In the genomic region with DNA sequence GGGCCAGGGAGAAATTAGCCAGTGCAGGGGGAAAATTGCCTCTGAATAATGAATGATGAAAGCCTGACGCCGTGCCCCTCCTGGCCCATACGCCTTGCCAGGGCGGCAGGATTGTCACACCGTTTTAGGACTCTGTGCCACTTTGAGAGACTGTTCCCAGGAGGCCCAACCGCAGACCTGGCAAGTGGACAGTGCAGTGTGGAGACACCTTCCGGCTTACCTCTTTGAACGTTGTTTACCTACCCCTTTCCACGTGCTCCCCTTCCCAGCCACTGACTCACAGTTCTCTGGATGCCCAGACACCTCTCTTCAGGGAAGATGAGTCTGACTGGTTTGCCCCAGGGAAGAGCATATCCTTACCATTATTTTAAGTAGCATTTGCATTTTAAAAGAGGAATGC, we compare ENCODE assay signal across 25 cellular contexts.
A peak's percentile ranks its signal among the peaks of the same experiment; 100 is the strongest.
DNase-seq lines count a peak whose midpoint lies in the region; ATAC-seq and TF ChIP-seq lines count a peak whose summit lies in the region.
"Had no signal": no experiment of that assay in that cellular context is flagged by ENCODE, and none has a peak within 500 bp of the region (broad histone marks: within the 10 kb centered on the region; RNA-seq: fewer than 3 reads in every experiment).

No MANE protein-coding gene starts in this region.

- 41% methylated on average over 9 of the region's 9 CpGs for WGBS in prostate gland

- intact Hi-C loops in prostate gland (cut with DNase I) (no loop called here), dorsolateral prefrontal cortex (cut with DNase I) (no loop called here)

- no peaks in the 10 kb centered on the region for H3K27me3 ChIP-seq in prostate gland (replicated peaks; ENCODE audit: insufficient read depth)
- peaks cover 0 to 5% (median 0%) of the 10 kb centered on the region in 45 donors for H3K27me3 ChIP-seq in dorsolateral prefrontal cortex
- H3K27me3 ChIP-seq: neutrophil, upper lobe of left lung had no signal

- ATAC-seq in GM21786 (IDR thresholded peaks at IDR 0.05; ENCODE audit: unreplicated experiment) = no peak
- ATAC-seq: activated T-cell treated with anti-CD3 and anti-CD28 coated beads, Interleukin-2, amount 50 U/mL, for 72 hours; GM12878; psoas muscle; SK-N-SH treated with all-trans-retinoic acid at 6 μM for 48 hours had no signal

- H3K27ac ChIP-seq in prostate gland = no peak overlapping the region
- H3K27ac ChIP-seq in dorsolateral prefrontal cortex = no peak overlapping the region
- H3K27ac ChIP-seq: neutrophil, psoas muscle, upper lobe of left lung, VCaP had no signal

- no peaks in the 10 kb centered on the region for H3K36me3 ChIP-seq in prostate gland
- H3K36me3 ChIP-seq: neutrophil, upper lobe of left lung had no signal

- no peaks in the 10 kb centered on the region for H3K4me1 ChIP-seq in prostate gland (replicated peaks)
- H3K4me1 ChIP-seq: psoas muscle, upper lobe of left lung had no signal

- TF ChIP-seq CTCF in epithelial cell of esophagus (IDR thresholded peaks at IDR 0.05; ENCODE audit: insufficient read depth, low read depth, low read length, missing control alignments) (no peak), prostate gland (IDR thresholded peaks at IDR 0.05) (no peak), dorsolateral prefrontal cortex (IDR thresholded peaks at IDR 0.05 in 54 of 56, conservative IDR thresholded peaks at IDR 0.05 in 2 of 56; ENCODE audit: low read depth in 1 of 56, partially characterized antibody in 56 of 56) (no peak)

- H3K4me3 ChIP-seq in epithelial cell of esophagus (ENCODE audit: low read length) = no peak overlapping the region
- no peak overlapping the region for H3K4me3 ChIP-seq in prostate gland
- H3K4me3 ChIP-seq in dorsolateral prefrontal cortex = no peak overlapping the region
- H3K4me3 ChIP-seq: GM12878, lung, psoas muscle, upper lobe of left lung had no signal

- H3K9me3 ChIP-seq in prostate gland = no peaks in the 10 kb centered on the region
- H3K9me3 ChIP-seq: neutrophil, psoas muscle had no signal

- no peak for TF ChIP-seq POLR2A in prostate gland (IDR thresholded peaks at IDR 0.05)

- peak; percentile 34 for DNase-seq in ELF-1 (ENCODE audit: low read depth, low spot score)
- peak; percentile 5 for DNase-seq in NCI-H69 (lab: John Stamatoyannopoulos, UW)
- DNase-seq in epithelial cell of esophagus (ENCODE audit: low read depth) = peak; percentile 75
- peak; percentile 60 for DNase-seq in prostate gland (ENCODE audit: low spot score)
- DNase-seq in dorsolateral prefrontal cortex = no peak
- no peak for DNase-seq in RKO (ENCODE audit: low spot score)
- DNase-seq in stimulated activated CD4-positive, alpha-beta T cell treated with anti-CD3 and anti-CD28 coated beads, Interleukin-4, amount 100 ng/mL, for 24 hours = no peak
- DNase-seq: activated CD4-positive, alpha-beta T cell treated with anti-CD3 and anti-CD28 coated beads, Interleukin-2, amount 10 ng/mL, durations not matched to agents 7 days and 5 days; activated naive CD4-positive, alpha-beta T cell treated with anti-CD3 and anti-CD28 coated beads, Interleukin-2, amount 10 ng/mL, durations not matched to agents 7 days and 5 days; activated T-cell treated with anti-CD3 and anti-CD28 coated beads, Interleukin-2, amount 50 U/mL, for 72 hours; amniotic stem cell; CD4-positive, alpha-beta memory T cell; cortex of kidney; DND-41; NCI-H1092; NCI-H187 treated with DMSO at 0.1 percent for 48 hours; NK-92 treated with Interleukin-12 subunit alpha and Interleukin-12 subunit beta, amount 100 ng/mL, for 24 hours; psoas muscle had no signal

Comparison
In these comparisons a context has a peak if more than half of its experiments do, and no peak if none do; other contexts are left out.
1. DNase-seq: peak in ELF-1 (single experiment), NCI-H69 (single experiment), epithelial cell of esophagus (single experiment) and prostate gland (single experiment); none in dorsolateral prefrontal cortex (0 of 10), RKO (single experiment) and stimulated activated CD4-positive, alpha-beta T cell treated with anti-CD3 and anti-CD28 coated beads, Interleukin-4, amount 100 ng/mL, for 24 hours (single experiment).